24 cellular contexts compared by ENCODE assay signal in the genomic region with DNA sequence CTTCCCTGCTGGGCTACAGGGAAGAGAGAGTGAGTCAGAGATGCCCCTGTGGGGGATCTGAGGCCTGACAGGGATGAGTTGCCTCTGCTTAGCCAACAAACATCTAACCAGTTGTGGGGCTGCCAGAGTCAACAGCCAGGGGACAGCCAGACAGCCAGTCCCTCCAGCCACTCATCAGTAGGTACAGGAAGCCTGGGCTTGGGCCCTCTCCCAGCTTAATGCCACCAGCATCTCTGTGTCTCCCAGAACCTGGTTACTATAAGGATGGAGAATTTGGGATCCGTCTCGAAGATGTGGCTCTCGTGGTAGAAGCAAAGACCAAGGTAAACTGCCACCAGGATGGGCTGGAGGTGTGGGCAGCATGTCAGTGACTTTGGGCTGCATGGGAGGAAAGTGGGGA. TPM values are rescaled to one million over a fixed set of nuclear protein-coding genes. Genes with fewer than 3 reads are reported as not detected.
"Had no signal": no experiment of that assay in that cellular context is flagged by ENCODE, and none has a peak within 500 bp of the region (broad histone marks: within the 10 kb centered on the region; RNA-seq: fewer than 3 reads in every experiment).

No MANE protein-coding gene starts in this region.

- H3K4me1 Mint-ChIP-seq: endodermal cell had no signal

- H3K4me3 Mint-ChIP-seq: endodermal cell; memory B cell; natural killer cell; stimulated activated naive CD8-positive, alpha-beta T cell treated with anti-CD3 and anti-CD28 coated beads, Interleukin-15, amount 100 ng/mL, for 72 hours had no signal

- H3K36me3 Mint-ChIP-seq: memory B cell, natural killer cell had no signal

- DNase-seq: effector CD8-positive, alpha-beta T cell; endodermal cell; foreskin keratinocyte; heart left ventricle; natural killer cell; occipital lobe; ovary; sigmoid colon; stimulated activated CD4-positive, alpha-beta T cell treated with anti-CD3 and anti-CD28 coated beads, Interleukin-4, amount 100 ng/mL, for 4 hours; stimulated activated naive CD4-positive, alpha-beta T cell; stimulated activated naive CD8-positive, alpha-beta T cell treated with anti-CD3 and anti-CD28 coated beads, Interleukin-15, amount 100 ng/mL, for 72 hours; trophoblast cell had no signal

- H3K27ac Mint-ChIP-seq: endodermal cell; memory B cell; natural killer cell; stimulated activated naive CD8-positive, alpha-beta T cell treated with anti-CD3 and anti-CD28 coated beads, Interleukin-15, amount 100 ng/mL, for 72 hours had no signal

- H3K4me3 ChIP-seq: gastroesophageal sphincter, heart left ventricle, hepatocyte, lung, ovary, psoas muscle, sigmoid colon, suprapubic skin, vagina had no signal

- H3K36me3 ChIP-seq: gastroesophageal sphincter, heart left ventricle, ovary, sigmoid colon, suprapubic skin, vagina had no signal

- H3K9me3 Mint-ChIP-seq: memory B cell; natural killer cell; stimulated activated naive CD8-positive, alpha-beta T cell treated with anti-CD3 and anti-CD28 coated beads, Interleukin-15, amount 100 ng/mL, for 72 hours had no signal

- H3K9me3 ChIP-seq: gastroesophageal sphincter, heart left ventricle, ovary, psoas muscle, sigmoid colon, suprapubic skin, vagina had no signal

- H3K27me3 ChIP-seq: foreskin keratinocyte, gastroesophageal sphincter, heart left ventricle, hepatocyte, ovary, sigmoid colon, suprapubic skin, vagina had no signal

- H3K27ac ChIP-seq: epithelial cell of prostate, foreskin keratinocyte, gastroesophageal sphincter, heart left ventricle, hepatocyte, ovary, psoas muscle, sigmoid colon, suprapubic skin, vagina had no signal

- H3K4me1 ChIP-seq: foreskin keratinocyte, gastroesophageal sphincter, psoas muscle, sigmoid colon, suprapubic skin, vagina had no signal

- H3K27me3 Mint-ChIP-seq: memory B cell; stimulated activated naive CD8-positive, alpha-beta T cell treated with anti-CD3 and anti-CD28 coated beads, Interleukin-15, amount 100 ng/mL, for 72 hours had no signal

- ATAC-seq: esophagus mucosa; foreskin keratinocyte; gastroesophageal sphincter; heart left ventricle; left lobe of liver; natural killer cell; psoas muscle; right cardiac atrium; stimulated activated naive CD8-positive, alpha-beta T cell treated with anti-CD3 and anti-CD28 coated beads, Interleukin-15, amount 100 ng/mL, for 72 hours had no signal

RNA-seq across cellular contexts. Expression of gene SASH3, which starts 17.3 kb away (rescaled TPM):
- total RNA-seq: endodermal cell, foreskin keratinocyte, renal cortical epithelial cell had no signal

RNA-seq across cellular contexts. Expression of gene XPNPEP2, which starts 23.7 kb away (rescaled TPM):
- total RNA-seq: foreskin keratinocyte, renal cortical epithelial cell had no signal
